In the genomic region with DNA sequence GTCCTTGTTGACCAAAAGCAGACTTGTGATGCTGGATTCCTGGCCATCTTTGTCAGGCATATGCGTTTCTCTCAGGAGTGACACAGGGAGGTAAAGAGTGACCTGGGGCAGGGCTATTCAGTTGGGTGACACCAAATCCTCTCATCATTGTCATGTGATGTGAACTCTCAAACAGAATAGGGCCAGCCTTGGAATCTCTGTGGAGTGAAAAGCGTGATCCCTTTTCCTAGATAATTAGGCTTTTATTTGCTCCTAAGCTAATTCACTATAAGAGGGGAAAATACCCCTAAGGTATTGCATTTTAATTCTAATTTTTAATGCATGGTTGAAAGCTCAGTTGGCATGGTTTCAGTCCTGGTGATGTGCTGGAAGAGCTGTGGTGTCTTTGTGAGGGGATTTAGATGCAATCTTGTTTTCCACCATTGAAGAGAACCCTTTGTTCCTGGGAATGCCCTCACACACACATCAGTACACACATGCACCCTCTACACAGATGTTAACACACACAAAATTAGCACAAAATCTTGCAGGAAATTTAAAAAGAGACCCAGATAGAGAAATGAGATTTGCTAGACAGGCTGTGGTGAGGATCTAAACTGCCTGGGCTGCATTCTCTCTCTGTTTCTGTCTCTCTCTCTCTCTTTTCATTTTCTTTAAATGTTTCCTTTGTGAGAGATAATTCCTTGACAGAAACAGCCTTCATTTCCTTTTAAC, we compare ENCODE assay signal across 21 cellular contexts.
"Had no signal": no experiment of that assay in that cellular context is flagged by ENCODE, and none has a peak within 500 bp of the region (broad histone marks: within the 10 kb centered on the region; RNA-seq: fewer than 3 reads in every experiment).

No MANE protein-coding gene starts in this region.

- H3K9me3 Mint-ChIP-seq: activated CD8-positive, alpha-beta T cell treated with anti-CD3 and anti-CD28 coated beads for 36 hours; activated naive CD4-positive, alpha-beta T cell treated with anti-CD3 and anti-CD28 coated beads, Interleukin-2, amount 10 ng/mL, durations not matched to agents 7 days and 5 days; activated naive CD8-positive, alpha-beta T cell treated with anti-CD3 and anti-CD28 coated beads for 36 hours; activated T-cell treated with anti-CD3 and anti-CD28 coated beads, Interleukin-2, amount 50 U/mL, for 72 hours; activated T-helper 2 cell treated with anti-CD3 and anti-CD28 coated beads, Interferon-gamma antibody, Interleukin-2, Interleukin-4, amounts not matched to agents 10 μg/mL and 5 μg/mL and 100 μg/mL, durations not matched to agents 14 hours and 24 hours and 36 hours; T-helper 1 cell treated with Interleukin-12 subunit alpha and Interleukin-12 subunit beta and Interleukin-4 antibody, amounts not matched to agents 30 μg/mL and 1 μg/mL, for 36 hours had no signal

- H3K27me3 ChIP-seq: Peyer's patch, SJCRH30 had no signal

- ATAC-seq: activated CD4-positive, CD25-positive, alpha-beta regulatory T cell treated with anti-CD3 and anti-CD28 coated beads, Interleukin-2, amount 50 U/mL, for 24 hours; activated CD8-positive, alpha-beta T cell treated with anti-CD3 and anti-CD28 coated beads for 36 hours; activated T-cell treated with anti-CD3 and anti-CD28 coated beads, Interleukin-2, amount 50 U/mL, for 72 hours had no signal

- H3K27ac Mint-ChIP-seq: activated CD8-positive, alpha-beta T cell treated with anti-CD3 and anti-CD28 coated beads for 36 hours; activated naive CD4-positive, alpha-beta T cell treated with anti-CD3 and anti-CD28 coated beads, Interleukin-2, amount 10 ng/mL, durations not matched to agents 7 days and 5 days; activated naive CD8-positive, alpha-beta T cell treated with anti-CD3 and anti-CD28 coated beads for 36 hours; activated T-cell treated with anti-CD3 and anti-CD28 coated beads, Interleukin-2, amount 50 U/mL, for 72 hours; activated T-helper 2 cell treated with anti-CD3 and anti-CD28 coated beads, Interferon-gamma antibody, Interleukin-2, Interleukin-4, amounts not matched to agents 10 μg/mL and 5 μg/mL and 100 μg/mL, durations not matched to agents 14 hours and 24 hours and 36 hours; T-helper 1 cell treated with Interleukin-12 subunit alpha and Interleukin-12 subunit beta and Interleukin-4 antibody, amounts not matched to agents 30 μg/mL and 1 μg/mL, for 36 hours had no signal

- H3K4me3 ChIP-seq: Peyer's patch, SJCRH30 had no signal

- H3K4me3 Mint-ChIP-seq: activated CD8-positive, alpha-beta T cell treated with anti-CD3 and anti-CD28 coated beads for 36 hours; activated naive CD4-positive, alpha-beta T cell treated with anti-CD3 and anti-CD28 coated beads, Interleukin-2, amount 10 ng/mL, durations not matched to agents 7 days and 5 days; activated naive CD8-positive, alpha-beta T cell treated with anti-CD3 and anti-CD28 coated beads for 36 hours; activated T-cell treated with anti-CD3 and anti-CD28 coated beads, Interleukin-2, amount 50 U/mL, for 72 hours; T-helper 1 cell treated with Interleukin-12 subunit alpha and Interleukin-12 subunit beta and Interleukin-4 antibody, amounts not matched to agents 30 μg/mL and 1 μg/mL, for 36 hours had no signal

- H3K4me1 Mint-ChIP-seq: activated naive CD4-positive, alpha-beta T cell treated with anti-CD3 and anti-CD28 coated beads, Interleukin-2, amount 10 ng/mL, durations not matched to agents 7 days and 5 days; activated naive CD8-positive, alpha-beta T cell treated with anti-CD3 and anti-CD28 coated beads for 36 hours had no signal

- H3K36me3 Mint-ChIP-seq: activated naive CD4-positive, alpha-beta T cell treated with anti-CD3 and anti-CD28 coated beads, Interleukin-2, amount 10 ng/mL, durations not matched to agents 7 days and 5 days; activated naive CD8-positive, alpha-beta T cell treated with anti-CD3 and anti-CD28 coated beads for 36 hours had no signal

- H3K27me3 Mint-ChIP-seq: activated CD8-positive, alpha-beta T cell treated with anti-CD3 and anti-CD28 coated beads for 36 hours had no signal

- H3K4me1 ChIP-seq: Peyer's patch, SJCRH30 had no signal

- H3K36me3 ChIP-seq: Peyer's patch, SJCRH30 had no signal

- DNase-seq: activated CD4-positive, alpha-beta T cell treated with anti-CD3 and anti-CD28 coated beads for 4 hours; activated CD8-positive, alpha-beta memory T cell treated with anti-CD3 and anti-CD28 coated beads, Interleukin-2, amount 50 U/mL, for 4 hours; activated CD8-positive, alpha-beta T cell treated with anti-CD3 and anti-CD28 coated beads for 36 hours; activated gamma-delta T cell treated with Interleukin-2 at 50 U/mL for 16 hours; activated naive CD4-positive, alpha-beta T cell treated with anti-CD3 and anti-CD28 coated beads, Interleukin-2, amount 10 ng/mL, durations not matched to agents 7 days and 5 days; activated naive CD8-positive, alpha-beta T cell treated with anti-CD3 and anti-CD28 coated beads for 36 hours; activated T-cell treated with anti-CD3 and anti-CD28 coated beads, Interleukin-2, amount 50 U/mL, for 72 hours; cerebellar nuclear complex; NCI-H1092 treated with DMSO at 0.1 percent for 48 hours; NCI-H1417 treated with DMSO at 0.1 percent for 48 hours; NCI-H1694 treated with DMSO at 0.1 percent for 48 hours; NCI-H2029 treated with DMSO at 0.1 percent for 48 hours; NCI-H510A treated with DMSO at 0.1 percent for 48 hours; NCI-H69; Peyer's patch; Right ventricle myocardium superior; SJCRH30 had no signal

- H3K27ac ChIP-seq: Peyer's patch, RWPE1, SJCRH30 had no signal

- H3K9me3 ChIP-seq: Peyer's patch, SJCRH30 had no signal
